ENCODE assay signal across 8 cellular contexts in genomic region chr22:17171313-17172171, GRCh38. TPM values are rescaled to one million over a fixed set of nuclear protein-coding genes. Genes with fewer than 3 reads are reported as not detected.
DNase-seq lines count a peak whose midpoint lies in the region; TF ChIP-seq lines count a peak whose summit lies in the region.

No MANE protein-coding gene starts in this region.

- H3F3A ChIP-seq in GM23248 (ENCODE audit: insufficient read depth): no peaks in the 10 kb centered on the region

- peak overlapping the region; percentile 66 for H3K4me2 ChIP-seq in GM23248 (ENCODE audit: unreplicated experiment)

- no peaks in the 10 kb centered on the region for H3K9me2 ChIP-seq in GM23248 (ENCODE audit: insufficient read depth)

- no peaks in the 10 kb centered on the region for H4K20me1 ChIP-seq in GM23248 (ENCODE audit: insufficient read depth)

- peak; percentile 99 for TF ChIP-seq CTCF in neutrophil (IDR thresholded peaks at IDR 0.05)

- H3K27me3 ChIP-seq in GM23248 (replicated peaks; ENCODE audit: insufficient read depth) (no peaks in the 10 kb centered on the region), neutrophil (no peaks in the 10 kb centered on the region), subcutaneous abdominal adipose tissue (ENCODE audit: control insufficient read depth in 5 of 5, insufficient read depth in 4 of 5, low read length in 5 of 5) (no peaks in the 10 kb centered on the region)

- peak overlapping the region; percentile 81 for H3K4me3 ChIP-seq in GM23248
- H3K4me3 ChIP-seq in neutrophil (ENCODE audit: low read depth in 1 of 2, low read length in 1 of 2): peak overlapping the region; percentile 72 to 88
- peak overlapping the region; percentile 70 to 92 (median 78) for H3K4me3 ChIP-seq in subcutaneous abdominal adipose tissue (ENCODE audit: low read depth in 1 of 5, low read length in 5 of 5)

- in situ Hi-C loops in GM23248 (cut with MboI): loop anchor here (10.0 kb wide), 1 partner anchor 333 kb away; no protein-coding TSS in a partner anchor

- H3K36me3 ChIP-seq in ES-I3 (ENCODE audit: insufficient read depth, low read length) (no peaks in the 10 kb centered on the region), GM23248 (ENCODE audit: low read depth) (no peaks in the 10 kb centered on the region), KOPT-K1 (ENCODE audit: insufficient read depth, low read length) (no peaks in the 10 kb centered on the region), neutrophil (no peaks in the 10 kb centered on the region), subcutaneous abdominal adipose tissue (ENCODE audit: control insufficient read depth in 5 of 5, insufficient read depth in 5 of 5, low read length in 5 of 5) (no peaks in the 10 kb centered on the region)

- peak overlapping the region; percentile 87 for H2AFZ ChIP-seq in GM23248

- H3K4me1 ChIP-seq in ES-I3 (ENCODE audit: insufficient read depth, low read length): peaks cover 3% of the 10 kb centered on the region; the same call in 1 of the 2 replicates
- no peaks in the 10 kb centered on the region for H3K4me1 ChIP-seq in GM23248 (ENCODE audit: insufficient read depth)
- H3K4me1 ChIP-seq in neutrophil (ENCODE audit: control insufficient read depth in 1 of 2, insufficient read depth in 1 of 2, low read depth in 1 of 2, low read length in 1 of 2): peaks cover 14 to 17% of the 10 kb centered on the region in 2 experiments
- H3K4me1 ChIP-seq in subcutaneous abdominal adipose tissue (ENCODE audit: control insufficient read depth in 5 of 5, insufficient read depth in 5 of 5, low read length in 5 of 5): peaks cover 0 to 26% (median 22%) of the 10 kb centered on the region in 5 donors

- H3K79me2 ChIP-seq in GM23248 (ENCODE audit: insufficient read depth): no peaks in the 10 kb centered on the region

- H3K27ac ChIP-seq in GM23248 (peak overlapping the region; percentile 84), KOPT-K1 (ENCODE audit: low read depth, low read length, poor library complexity, severe bottlenecking) (peak overlapping the region; percentile 74), neutrophil (peak overlapping the region; percentile 96), subcutaneous abdominal adipose tissue (ENCODE audit: low read depth, low read length) (peak overlapping the region; percentile 78)

- DNase-seq in GM23248 (peak; percentile 94), RKO (ENCODE audit: low spot score) (peak; percentile 91), activated gamma-delta T cell treated with Interleukin-2 at 50 U/mL for 16 hours (peak; percentile 75), foreskin melanocyte (peak; percentile 87)

- 2% methylated on average over 60 to 70 of the region's 85 CpGs for WGBS in GM23248 (ENCODE audit: low coverage in 1 of 2, low lambda C conversion rate in 2 of 2, missing lambda C conversion rate in 2 of 2), 2 experiments

- H3K9ac ChIP-seq in ES-I3 (ENCODE audit: low read depth, low read length) (peak overlapping the region; percentile 56), GM23248 (peak overlapping the region; percentile 80), subcutaneous abdominal adipose tissue (ENCODE audit: low read length in 5 of 5) (peak overlapping the region in 4 of 5 donors; percentile 69 to 85 (median 74))

- no peaks in the 10 kb centered on the region for H3K9me3 ChIP-seq in ES-I3 (ENCODE audit: control insufficient read depth, insufficient read depth, low read length)
- no peaks in the 10 kb centered on the region for H3K9me3 ChIP-seq in GM23248 (ENCODE audit: low read depth)
- H3K9me3 ChIP-seq in KOPT-K1 (ENCODE audit: insufficient read depth, low read length, poor library complexity, severe bottlenecking): no peaks in the 10 kb centered on the region
- H3K9me3 ChIP-seq in neutrophil: no peaks in the 10 kb centered on the region
- H3K9me3 ChIP-seq in subcutaneous abdominal adipose tissue (ENCODE audit: control insufficient read depth in 5 of 5, low read length in 5 of 5): no peaks in the 10 kb centered on the region

RNA-seq across cellular contexts. Expression of gene HDHD5, which starts 12.5 kb away (rescaled TPM):
- 53.2 and 53.7 TPM in 2 replicates for total RNA-seq in GM23248 (2014; rRNA removed; shearing (Covaris generic))
- 54.5 and 55.5 TPM in 2 replicates for polyA plus RNA-seq in GM23248 (2016; fragmentation: Nextera tagmentation; extraction: Ambion mirVana)

RNA-seq across cellular contexts. Expression of gene ADA2, which starts 47.7 kb away (rescaled TPM):
- 2.3 and 4.8 TPM in 2 replicates for total RNA-seq in GM23248 (2014; rRNA removed; shearing (Covaris generic))
- polyA plus RNA-seq in GM23248 (2016; fragmentation: Nextera tagmentation; extraction: Ambion mirVana): 4.1 and 4.3 TPM in 2 replicates

RNA-seq across cellular contexts. Expression of gene TMEM121B, which starts 50.4 kb away (rescaled TPM):
- total RNA-seq in GM23248 (2014; rRNA removed; shearing (Covaris generic)): 0.11 TPM in 1 of 2 replicates, not detected in the other
- polyA plus RNA-seq in GM23248 (2016; fragmentation: Nextera tagmentation; extraction: Ambion mirVana): not detected in 2 replicates

Comparison
In these comparisons a context has a peak if more than half of its experiments do, and no peak if none do; other contexts are left out.
1. Peak in every context shown above with its lines: DNase-seq, H3K4me3 ChIP-seq and H3K27ac ChIP-seq.